25 cellular contexts compared by ENCODE assay signal in the genomic region with DNA sequence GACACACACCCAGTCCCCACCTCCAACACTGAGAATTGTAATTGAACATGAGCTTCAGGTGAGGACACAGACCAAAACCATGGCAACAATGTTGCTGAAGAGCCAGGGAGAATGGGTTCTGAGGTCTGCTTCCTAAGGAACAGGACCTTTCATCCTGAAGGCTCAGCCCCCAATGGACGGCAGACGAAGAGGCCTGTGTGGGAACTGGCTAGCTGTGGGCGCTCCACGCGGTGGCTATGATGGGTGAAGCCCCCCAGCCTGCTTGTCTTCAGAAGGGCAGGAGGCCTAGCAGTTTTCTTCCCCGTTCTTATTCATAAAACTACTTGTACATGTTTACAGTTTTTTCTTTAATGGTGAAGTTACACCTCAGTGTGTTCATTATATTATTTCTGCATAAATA.
"Had no signal": no experiment of that assay in that cellular context is flagged by ENCODE, and none has a peak within 500 bp of the region (broad histone marks: within the 10 kb centered on the region; RNA-seq: fewer than 3 reads in every experiment).

No MANE protein-coding gene starts in this region.

- H3K27ac ChIP-seq: colonic mucosa, left lung, neutrophil, pancreas, right atrium auricular region, sigmoid colon, thoracic aorta, tibial nerve had no signal

- FAIRE-seq: endometrium, frontal cortex, keratinocyte, pancreas had no signal

- H3K4me3 ChIP-seq: colonic mucosa, left lung, mucosa of descending colon, pancreas, right atrium auricular region, sigmoid colon, thoracic aorta, tibial nerve had no signal

- H3K27me3 ChIP-seq: colonic mucosa, pancreas, right atrium auricular region, tibial nerve had no signal

- H3K9me3 ChIP-seq: colonic mucosa, left lung, mucosa of descending colon, neutrophil, pancreas, right atrium auricular region, sigmoid colon, thoracic aorta had no signal

- H3K36me3 ChIP-seq: colonic mucosa, left lung, neutrophil, pancreas, right atrium auricular region, sigmoid colon, thoracic aorta, tibial nerve had no signal

- H3K4me1 ChIP-seq: colonic mucosa, left lung, pancreas, right atrium auricular region, sigmoid colon, tibial nerve had no signal

- ATAC-seq: effector memory CD8-positive, alpha-beta T cell; left lung; mucosa of descending colon; natural killer cell treated with Interleukin-12 subunit alpha and Interleukin-12 subunit beta and Interleukin-15 and Interleukin-18, amount 100 ng/mL, for 72 hours; pancreas; stimulated activated effector memory CD8-positive, alpha-beta T cell treated with anti-CD3 and anti-CD28 coated beads, Interleukin-12 subunit alpha, Interleukin-12 subunit beta, amount 100 ng/mL, for 72 hours had no signal

- DNase-seq: colonic mucosa; dermis blood vessel endothelial cell; effector memory CD8-positive, alpha-beta T cell; erythroblast; hypothalamus; immature natural killer cell; left lung; mesenchymal stem cell; mucosa of descending colon; naive B cell; pancreas; sigmoid colon; stimulated activated CD4-positive, alpha-beta T cell treated with anti-CD3 and anti-CD28 coated beads, Interleukin-2, amount 100 ng/mL, for 24 hours; stimulated activated CD4-positive, alpha-beta T cell treated with anti-CD3 and anti-CD28 coated beads, Interleukin-4, amount 100 ng/mL, for 24 hours; stimulated activated naive CD4-positive, alpha-beta T cell treated with Interleukin-2 at 50 U/mL for 16 hours; substantia nigra had no signal
